Comparison of ENCODE assay signal across 1 cellular context in genomic region chr5:37248387-37248969, GRCh38.
TF ChIP-seq lines count a peak whose summit lies in the region.

No MANE protein-coding gene starts in this region.

TF ChIP-seq in WTC11, 78 proteins besides CTCF, POLR2A, EP300 and RAD21 (continued from another document):
- no peak for TF ChIP-seq ZNF512 (CRISPR knock-in tag; IDR thresholded peaks at IDR 0.05; ENCODE audit: borderline replicate concordance)
- TF ChIP-seq, protein P1, sequence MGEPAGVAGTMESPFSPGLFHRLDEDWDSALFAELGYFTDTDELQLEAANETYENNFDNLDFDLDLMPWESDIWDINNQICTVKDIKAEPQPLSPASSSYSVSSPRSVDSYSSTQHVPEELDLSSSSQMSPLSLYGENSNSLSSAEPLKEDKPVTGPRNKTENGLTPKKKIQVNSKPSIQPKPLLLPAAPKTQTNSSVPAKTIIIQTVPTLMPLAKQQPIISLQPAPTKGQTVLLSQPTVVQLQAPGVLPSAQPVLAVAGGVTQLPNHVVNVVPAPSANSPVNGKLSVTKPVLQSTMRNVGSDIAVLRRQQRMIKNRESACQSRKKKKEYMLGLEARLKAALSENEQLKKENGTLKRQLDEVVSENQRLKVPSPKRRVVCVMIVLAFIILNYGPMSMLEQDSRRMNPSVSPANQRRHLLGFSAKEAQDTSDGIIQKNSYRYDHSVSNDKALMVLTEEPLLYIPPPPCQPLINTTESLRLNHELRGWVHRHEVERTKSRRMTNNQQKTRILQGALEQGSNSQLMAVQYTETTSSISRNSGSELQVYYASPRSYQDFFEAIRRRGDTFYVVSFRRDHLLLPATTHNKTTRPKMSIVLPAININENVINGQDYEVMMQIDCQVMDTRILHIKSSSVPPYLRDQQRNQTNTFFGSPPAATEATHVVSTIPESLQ (CRISPR knock-in tag; IDR thresholded peaks at IDR 0.05) = no peak
- TF ChIP-seq, protein P2, sequence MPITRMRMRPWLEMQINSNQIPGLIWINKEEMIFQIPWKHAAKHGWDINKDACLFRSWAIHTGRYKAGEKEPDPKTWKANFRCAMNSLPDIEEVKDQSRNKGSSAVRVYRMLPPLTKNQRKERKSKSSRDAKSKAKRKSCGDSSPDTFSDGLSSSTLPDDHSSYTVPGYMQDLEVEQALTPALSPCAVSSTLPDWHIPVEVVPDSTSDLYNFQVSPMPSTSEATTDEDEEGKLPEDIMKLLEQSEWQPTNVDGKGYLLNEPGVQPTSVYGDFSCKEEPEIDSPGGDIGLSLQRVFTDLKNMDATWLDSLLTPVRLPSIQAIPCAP (CRISPR knock-in tag; IDR thresholded peaks at IDR 0.05) = no peak
- TF ChIP-seq STAT6 (CRISPR knock-in tag; conservative IDR thresholded peaks at IDR 0.05; ENCODE audit: low read depth) = no peak
- no peak for TF ChIP-seq E2F5 (CRISPR knock-in tag; IDR thresholded peaks at IDR 0.05)
- no peak for TF ChIP-seq ZNF138 (CRISPR knock-in tag; conservative IDR thresholded peaks at IDR 0.05)
- TF ChIP-seq, protein P3, sequence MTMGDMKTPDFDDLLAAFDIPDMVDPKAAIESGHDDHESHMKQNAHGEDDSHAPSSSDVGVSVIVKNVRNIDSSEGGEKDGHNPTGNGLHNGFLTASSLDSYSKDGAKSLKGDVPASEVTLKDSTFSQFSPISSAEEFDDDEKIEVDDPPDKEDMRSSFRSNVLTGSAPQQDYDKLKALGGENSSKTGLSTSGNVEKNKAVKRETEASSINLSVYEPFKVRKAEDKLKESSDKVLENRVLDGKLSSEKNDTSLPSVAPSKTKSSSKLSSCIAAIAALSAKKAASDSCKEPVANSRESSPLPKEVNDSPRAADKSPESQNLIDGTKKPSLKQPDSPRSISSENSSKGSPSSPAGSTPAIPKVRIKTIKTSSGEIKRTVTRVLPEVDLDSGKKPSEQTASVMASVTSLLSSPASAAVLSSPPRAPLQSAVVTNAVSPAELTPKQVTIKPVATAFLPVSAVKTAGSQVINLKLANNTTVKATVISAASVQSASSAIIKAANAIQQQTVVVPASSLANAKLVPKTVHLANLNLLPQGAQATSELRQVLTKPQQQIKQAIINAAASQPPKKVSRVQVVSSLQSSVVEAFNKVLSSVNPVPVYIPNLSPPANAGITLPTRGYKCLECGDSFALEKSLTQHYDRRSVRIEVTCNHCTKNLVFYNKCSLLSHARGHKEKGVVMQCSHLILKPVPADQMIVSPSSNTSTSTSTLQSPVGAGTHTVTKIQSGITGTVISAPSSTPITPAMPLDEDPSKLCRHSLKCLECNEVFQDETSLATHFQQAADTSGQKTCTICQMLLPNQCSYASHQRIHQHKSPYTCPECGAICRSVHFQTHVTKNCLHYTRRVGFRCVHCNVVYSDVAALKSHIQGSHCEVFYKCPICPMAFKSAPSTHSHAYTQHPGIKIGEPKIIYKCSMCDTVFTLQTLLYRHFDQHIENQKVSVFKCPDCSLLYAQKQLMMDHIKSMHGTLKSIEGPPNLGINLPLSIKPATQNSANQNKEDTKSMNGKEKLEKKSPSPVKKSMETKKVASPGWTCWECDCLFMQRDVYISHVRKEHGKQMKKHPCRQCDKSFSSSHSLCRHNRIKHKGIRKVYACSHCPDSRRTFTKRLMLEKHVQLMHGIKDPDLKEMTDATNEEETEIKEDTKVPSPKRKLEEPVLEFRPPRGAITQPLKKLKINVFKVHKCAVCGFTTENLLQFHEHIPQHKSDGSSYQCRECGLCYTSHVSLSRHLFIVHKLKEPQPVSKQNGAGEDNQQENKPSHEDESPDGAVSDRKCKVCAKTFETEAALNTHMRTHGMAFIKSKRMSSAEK (CRISPR knock-in tag; IDR thresholded peaks at IDR 0.05; ENCODE audit: borderline replicate concordance) = no peak
